ENCODE assay signal across 2 cellular contexts in genomic region chr7:98241674-98242241, GRCh38.
TF ChIP-seq lines count a peak whose summit lies in the region.

No MANE protein-coding gene starts in this region.

TF ChIP-seq in GM23338, 12 proteins besides CTCF, POLR2A, EP300 and RAD21:
- no peak for TF ChIP-seq ZNF331 (CRISPR knock-in tag; IDR thresholded peaks at IDR 0.05; ENCODE audit: low read depth)
- TF ChIP-seq CREB1 (CRISPR knock-in tag; IDR thresholded peaks at IDR 0.05; ENCODE audit: low read depth): no peak
- TF ChIP-seq, protein P1, sequence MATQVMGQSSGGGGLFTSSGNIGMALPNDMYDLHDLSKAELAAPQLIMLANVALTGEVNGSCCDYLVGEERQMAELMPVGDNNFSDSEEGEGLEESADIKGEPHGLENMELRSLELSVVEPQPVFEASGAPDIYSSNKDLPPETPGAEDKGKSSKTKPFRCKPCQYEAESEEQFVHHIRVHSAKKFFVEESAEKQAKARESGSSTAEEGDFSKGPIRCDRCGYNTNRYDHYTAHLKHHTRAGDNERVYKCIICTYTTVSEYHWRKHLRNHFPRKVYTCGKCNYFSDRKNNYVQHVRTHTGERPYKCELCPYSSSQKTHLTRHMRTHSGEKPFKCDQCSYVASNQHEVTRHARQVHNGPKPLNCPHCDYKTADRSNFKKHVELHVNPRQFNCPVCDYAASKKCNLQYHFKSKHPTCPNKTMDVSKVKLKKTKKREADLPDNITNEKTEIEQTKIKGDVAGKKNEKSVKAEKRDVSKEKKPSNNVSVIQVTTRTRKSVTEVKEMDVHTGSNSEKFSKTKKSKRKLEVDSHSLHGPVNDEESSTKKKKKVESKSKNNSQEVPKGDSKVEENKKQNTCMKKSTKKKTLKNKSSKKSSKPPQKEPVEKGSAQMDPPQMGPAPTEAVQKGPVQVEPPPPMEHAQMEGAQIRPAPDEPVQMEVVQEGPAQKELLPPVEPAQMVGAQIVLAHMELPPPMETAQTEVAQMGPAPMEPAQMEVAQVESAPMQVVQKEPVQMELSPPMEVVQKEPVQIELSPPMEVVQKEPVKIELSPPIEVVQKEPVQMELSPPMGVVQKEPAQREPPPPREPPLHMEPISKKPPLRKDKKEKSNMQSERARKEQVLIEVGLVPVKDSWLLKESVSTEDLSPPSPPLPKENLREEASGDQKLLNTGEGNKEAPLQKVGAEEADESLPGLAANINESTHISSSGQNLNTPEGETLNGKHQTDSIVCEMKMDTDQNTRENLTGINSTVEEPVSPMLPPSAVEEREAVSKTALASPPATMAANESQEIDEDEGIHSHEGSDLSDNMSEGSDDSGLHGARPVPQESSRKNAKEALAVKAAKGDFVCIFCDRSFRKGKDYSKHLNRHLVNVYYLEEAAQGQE (IDR thresholded peaks at IDR 0.05; ENCODE audit: unreplicated experiment): no peak
- TF ChIP-seq NANOG (IDR thresholded peaks at IDR 0.05; ENCODE audit: borderline replicate concordance): no peak
- no peak for TF ChIP-seq STAT1 (IDR thresholded peaks at IDR 0.05; ENCODE audit: unreplicated experiment)
- TF ChIP-seq, protein P2, sequence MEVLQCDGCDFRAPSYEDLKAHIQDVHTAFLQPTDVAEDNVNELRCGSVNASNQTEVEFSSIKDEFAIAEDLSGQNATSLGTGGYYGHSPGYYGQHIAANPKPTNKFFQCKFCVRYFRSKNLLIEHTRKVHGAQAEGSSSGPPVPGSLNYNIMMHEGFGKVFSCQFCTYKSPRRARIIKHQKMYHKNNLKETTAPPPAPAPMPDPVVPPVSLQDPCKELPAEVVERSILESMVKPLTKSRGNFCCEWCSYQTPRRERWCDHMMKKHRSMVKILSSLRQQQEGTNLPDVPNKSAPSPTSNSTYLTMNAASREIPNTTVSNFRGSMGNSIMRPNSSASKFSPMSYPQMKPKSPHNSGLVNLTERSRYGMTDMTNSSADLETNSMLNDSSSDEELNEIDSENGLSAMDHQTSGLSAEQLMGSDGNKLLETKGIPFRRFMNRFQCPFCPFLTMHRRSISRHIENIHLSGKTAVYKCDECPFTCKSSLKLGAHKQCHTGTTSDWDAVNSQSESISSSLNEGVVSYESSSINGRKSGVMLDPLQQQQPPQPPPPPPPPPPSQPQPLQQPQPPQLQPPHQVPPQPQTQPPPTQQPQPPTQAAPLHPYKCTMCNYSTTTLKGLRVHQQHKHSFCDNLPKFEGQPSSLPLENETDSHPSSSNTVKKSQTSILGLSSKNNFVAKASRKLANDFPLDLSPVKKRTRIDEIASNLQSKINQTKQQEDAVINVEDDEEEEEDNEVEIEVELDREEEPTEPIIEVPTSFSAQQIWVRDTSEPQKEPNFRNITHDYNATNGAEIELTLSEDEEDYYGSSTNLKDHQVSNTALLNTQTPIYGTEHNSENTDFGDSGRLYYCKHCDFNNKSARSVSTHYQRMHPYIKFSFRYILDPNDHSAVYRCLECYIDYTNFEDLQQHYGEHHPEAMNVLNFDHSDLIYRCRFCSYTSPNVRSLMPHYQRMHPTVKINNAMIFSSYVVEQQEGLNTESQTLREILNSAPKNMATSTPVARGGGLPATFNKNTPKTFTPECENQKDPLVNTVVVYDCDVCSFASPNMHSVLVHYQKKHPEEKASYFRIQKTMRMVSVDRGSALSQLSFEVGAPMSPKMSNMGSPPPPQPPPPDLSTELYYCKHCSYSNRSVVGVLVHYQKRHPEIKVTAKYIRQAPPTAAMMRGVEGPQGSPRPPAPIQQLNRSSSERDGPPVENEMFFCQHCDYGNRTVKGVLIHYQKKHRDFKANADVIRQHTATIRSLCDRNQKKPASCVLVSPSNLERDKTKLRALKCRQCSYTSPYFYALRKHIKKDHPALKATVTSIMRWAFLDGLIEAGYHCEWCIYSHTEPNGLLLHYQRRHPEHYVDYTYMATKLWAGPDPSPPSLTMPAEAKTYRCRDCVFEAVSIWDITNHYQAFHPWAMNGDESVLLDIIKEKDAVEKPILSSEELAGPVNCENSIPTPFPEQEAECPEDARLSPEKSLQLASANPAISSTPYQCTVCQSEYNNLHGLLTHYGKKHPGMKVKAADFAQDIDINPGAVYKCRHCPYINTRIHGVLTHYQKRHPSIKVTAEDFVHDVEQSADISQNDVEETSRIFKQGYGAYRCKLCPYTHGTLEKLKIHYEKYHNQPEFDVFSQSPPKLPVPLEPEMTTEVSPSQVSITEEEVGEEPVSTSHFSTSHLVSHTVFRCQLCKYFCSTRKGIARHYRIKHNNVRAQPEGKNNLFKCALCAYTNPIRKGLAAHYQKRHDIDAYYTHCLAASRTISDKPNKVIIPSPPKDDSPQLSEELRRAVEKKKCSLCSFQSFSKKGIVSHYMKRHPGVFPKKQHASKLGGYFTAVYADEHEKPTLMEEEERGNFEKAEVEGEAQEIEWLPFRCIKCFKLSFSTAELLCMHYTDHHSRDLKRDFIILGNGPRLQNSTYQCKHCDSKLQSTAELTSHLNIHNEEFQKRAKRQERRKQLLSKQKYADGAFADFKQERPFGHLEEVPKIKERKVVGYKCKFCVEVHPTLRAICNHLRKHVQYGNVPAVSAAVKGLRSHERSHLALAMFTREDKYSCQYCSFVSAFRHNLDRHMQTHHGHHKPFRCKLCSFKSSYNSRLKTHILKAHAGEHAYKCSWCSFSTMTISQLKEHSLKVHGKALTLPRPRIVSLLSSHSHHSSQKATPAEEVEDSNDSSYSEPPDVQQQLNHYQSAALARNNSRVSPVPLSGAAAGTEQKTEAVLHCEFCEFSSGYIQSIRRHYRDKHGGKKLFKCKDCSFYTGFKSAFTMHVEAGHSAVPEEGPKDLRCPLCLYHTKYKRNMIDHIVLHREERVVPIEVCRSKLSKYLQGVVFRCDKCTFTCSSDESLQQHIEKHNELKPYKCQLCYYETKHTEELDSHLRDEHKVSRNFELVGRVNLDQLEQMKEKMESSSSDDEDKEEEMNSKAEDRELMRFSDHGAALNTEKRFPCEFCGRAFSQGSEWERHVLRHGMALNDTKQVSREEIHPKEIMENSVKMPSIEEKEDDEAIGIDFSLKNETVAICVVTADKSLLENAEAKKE (CRISPR knock-in tag; IDR thresholded peaks at IDR 0.05): no peak
- TF ChIP-seq ZNF114 (CRISPR knock-in tag; IDR thresholded peaks at IDR 0.05): no peak
- TF ChIP-seq, protein P3, sequence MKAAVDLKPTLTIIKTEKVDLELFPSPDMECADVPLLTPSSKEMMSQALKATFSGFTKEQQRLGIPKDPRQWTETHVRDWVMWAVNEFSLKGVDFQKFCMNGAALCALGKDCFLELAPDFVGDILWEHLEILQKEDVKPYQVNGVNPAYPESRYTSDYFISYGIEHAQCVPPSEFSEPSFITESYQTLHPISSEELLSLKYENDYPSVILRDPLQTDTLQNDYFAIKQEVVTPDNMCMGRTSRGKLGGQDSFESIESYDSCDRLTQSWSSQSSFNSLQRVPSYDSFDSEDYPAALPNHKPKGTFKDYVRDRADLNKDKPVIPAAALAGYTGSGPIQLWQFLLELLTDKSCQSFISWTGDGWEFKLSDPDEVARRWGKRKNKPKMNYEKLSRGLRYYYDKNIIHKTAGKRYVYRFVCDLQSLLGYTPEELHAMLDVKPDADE (IDR thresholded peaks at IDR 0.05): no peak
- no peak for TF ChIP-seq POLR2AphosphoS5 (IDR thresholded peaks at IDR 0.05; ENCODE audit: low read depth)
- TF ChIP-seq JUNB (IDR thresholded peaks at IDR 0.05; ENCODE audit: unreplicated experiment): no peak
- TF ChIP-seq EZH2phosphoT487 (IDR thresholded peaks at IDR 0.05; ENCODE audit: unreplicated experiment): no peak
- no peak for TF ChIP-seq EZH2 (IDR thresholded peaks at IDR 0.05; ENCODE audit: low read depth, unreplicated experiment)

TF ChIP-seq in HepG2, 621 proteins besides CTCF, POLR2A, EP300 and RAD21:
- no peak for TF ChIP-seq ZNF839 (CRISPR knock-in tag; IDR thresholded peaks at IDR 0.05; ENCODE audit: borderline replicate concordance)
- no peak for TF ChIP-seq ZBTB7B (CRISPR knock-in tag; IDR thresholded peaks at IDR 0.05)
